Comparison of ENCODE assay signal across 15 cellular contexts in the genomic region with DNA sequence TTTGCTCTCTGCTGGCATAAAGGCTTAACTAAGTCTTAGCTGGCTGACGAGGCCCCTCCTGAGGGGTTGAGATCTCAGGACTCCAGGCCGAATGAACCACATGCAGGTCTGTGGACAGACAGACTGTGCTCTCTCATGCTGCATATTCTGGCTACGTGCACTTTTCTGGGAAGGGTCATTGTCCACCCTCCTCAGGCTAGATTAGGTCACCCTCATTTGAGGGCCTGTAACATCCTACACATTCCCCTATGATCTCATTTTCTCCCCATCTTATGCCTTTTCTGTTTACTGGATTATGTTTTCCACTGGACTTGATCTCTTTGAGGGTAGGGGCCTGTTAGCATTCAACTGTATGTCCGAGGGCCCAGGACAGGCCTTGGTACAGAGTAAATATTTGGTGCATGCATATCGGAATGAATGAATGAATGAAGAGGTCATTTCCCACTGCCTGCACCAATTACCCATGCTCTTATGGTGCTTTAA. TPM values are rescaled to one million over a fixed set of nuclear protein-coding genes. Genes with fewer than 3 reads are reported as not detected.
DNase-seq lines count a peak whose midpoint lies in the region; ATAC-seq, FAIRE-seq and TF ChIP-seq lines count a peak whose summit lies in the region.
"Had no signal": no experiment of that assay in that cellular context is flagged by ENCODE, and none has a peak within 500 bp of the region (broad histone marks: within the 10 kb centered on the region; RNA-seq: fewer than 3 reads in every experiment).

No MANE protein-coding gene starts in this region.

- intact Hi-C loops in HepG2 (cut with micrococcal nuclease; ENCODE audit: unreplicated experiment): no loop called here

- no peaks in the 10 kb centered on the region for H4K20me1 ChIP-seq in HepG2 (ENCODE audit: insufficient read depth, low read length)
- H4K20me1 ChIP-seq in neural progenitor cell (ENCODE audit: low read depth): peaks cover 27% of the 10 kb centered on the region

- peaks cover 79% of the 10 kb centered on the region for H3K4me1 ChIP-seq in HepG2 (ENCODE audit: insufficient read depth, low read length)
- H3K4me1 ChIP-seq in neural progenitor cell: peaks cover 28% of the 10 kb centered on the region
- H3K4me1 ChIP-seq: A549 had no signal

- peaks cover 61% of the 10 kb centered on the region for H3K79me2 ChIP-seq in HepG2 (ENCODE audit: insufficient read depth, low read length)
- no peaks in the 10 kb centered on the region for H3K79me2 ChIP-seq in neural progenitor cell (ENCODE audit: low read depth)

- no TSS peak for BruUV-seq in HepG2 (replicated peaks; lab: Mats Ljungman, UMichigan)

- TF ChIP-seq EP300 in HepG2 (IDR thresholded peaks at IDR 0.05; ENCODE audit: low read depth in 2 of 2, low read length in 2 of 2) (no peak), HepG2 (CRISPR knock-in tag; IDR thresholded peaks at IDR 0.05; ENCODE audit: borderline replicate concordance) (no peak)

- peaks cover 4% of the 10 kb centered on the region for H3K36me3 Mint-ChIP-seq in activated T-helper 17 cell treated with anti-CD3 and anti-CD28 coated beads, Interleukin-2, amount 50 U/mL, for 72 hours (ENCODE audit: low read depth)
- H3K36me3 Mint-ChIP-seq in neural progenitor cell: peaks cover 1% of the 10 kb centered on the region

- peak overlapping the region; percentile 85 for H3K9ac ChIP-seq in HepG2 (ENCODE audit: insufficient read depth, low read depth, low read length)
- H3K9ac ChIP-seq in neural progenitor cell: no peak overlapping the region

- CTCF ChIA-PET in HepG2 (lab: Yijun Ruan, JAX; ENCODE audit: low intra/inter-chr PET ratio, low total read pairs): no interaction called here

- peak in 1 of 2 experiments; percentile 59; a peak in 2 of 4 replicates for TF ChIP-seq POLR2A in HepG2 (IDR thresholded peaks at IDR 0.05; ENCODE audit: insufficient read depth in 1 of 2, low read depth in 2 of 2, low read length in 2 of 2)

- H3K4me1 Mint-ChIP-seq in activated T-helper 17 cell treated with anti-CD3 and anti-CD28 coated beads, Interleukin-2, amount 50 U/mL, for 72 hours: peaks cover 19% of the 10 kb centered on the region
- H3K4me1 Mint-ChIP-seq in neural progenitor cell: peaks cover 54% of the 10 kb centered on the region

- no peak for FAIRE-seq in HepG2 (lab: Jason Lieb, UNC)
- FAIRE-seq: A549, HTR-8/SVneo had no signal

- peaks cover 0 to 6% of the 10 kb centered on the region in 2 experiments; a peak in 2 of 5 replicates for H3K36me3 ChIP-seq in HepG2 (replicated peaks in 1 of 2; ENCODE audit: control insufficient read depth in 1 of 2, insufficient read depth in 2 of 2, low read length in 2 of 2)
- no peaks in the 10 kb centered on the region for H3K36me3 ChIP-seq in neural progenitor cell

- WGBS in HepG2 (ENCODE audit: low lambda C conversion rate): 5% methylated on average over 5 of the region's 5 CpGs

- TF ChIP-seq CTCF in HepG2 (CRISPR knock-in tag; IDR thresholded peaks at IDR 0.05): no peak
- no peak for TF ChIP-seq CTCF in neural progenitor cell (IDR thresholded peaks at IDR 0.05)

- peaks cover 18% of the 10 kb centered on the region for H3F3A ChIP-seq in neural progenitor cell (ENCODE audit: low read depth)

- peak overlapping the region; percentile 93 for H3K4me2 ChIP-seq in HepG2 (ENCODE audit: low read depth, low read length)
- H3K4me2 ChIP-seq in neural progenitor cell: peak overlapping the region; percentile 24
- H3K4me2 ChIP-seq: A549 had no signal

- H3K9me3 ChIP-seq in HepG2 (ENCODE audit: low read length): no peaks in the 10 kb centered on the region
- H3K9me3 ChIP-seq in neural progenitor cell (ENCODE audit: low read depth): no peaks in the 10 kb centered on the region
- H3K9me3 ChIP-seq: A549, BE2C had no signal

- H3K4me3 Mint-ChIP-seq in activated T-helper 17 cell treated with anti-CD3 and anti-CD28 coated beads, Interleukin-2, amount 50 U/mL, for 72 hours: no peak overlapping the region
- H3K4me3 Mint-ChIP-seq in neural progenitor cell: peak overlapping the region; percentile 60
- H3K4me3 Mint-ChIP-seq: CD8-positive, alpha-beta T cell; HFFc6 had no signal

- POLR2A ChIA-PET in HepG2 (lab: Yijun Ruan, JAX): interaction anchor here (0.6 to 7.1 kb wide), 9 partner anchors 10 to 484 kb away, joined by 3 to 104 read pairs (median 4); partner anchors contain the start of genes EEFSEC and RUVBL1

- H2AFZ ChIP-seq in HepG2 (ENCODE audit: low read length) (no peak overlapping the region), neural progenitor cell (replicated peaks) (no peak overlapping the region)

- DNase-seq in HepG2 (ENCODE audit: low spot score) (peak; percentile 71), neural progenitor cell (ENCODE audit: low spot score) (peak; percentile 34), NCI-H526 treated with DMSO at 0.1 percent for 48 hours (lab: John Stamatoyannopoulos, UW) (no peak), NCI-H748 (lab: John Stamatoyannopoulos, UW; ENCODE audit: unreplicated experiment) (no peak), GM03348 (ENCODE audit: low spot score) (no peak)
- DNase-seq: BE2C; CD8-positive, alpha-beta T cell; COR-L47; GF-D8; HCEC 1CT; HFFc6 had no signal

- H3K27ac ChIP-seq in HepG2 (ENCODE audit: extremely low read length, insufficient read depth, low read length) (peak overlapping the region; percentile 99), neural progenitor cell (no peak overlapping the region)
- H3K27ac ChIP-seq: A549, C4-2B had no signal

- in situ Hi-C loops in HepG2 (cut with HindIII; ENCODE audit: extremely low pct_ligation_motif_present, low pct_unique_long_range_greater_than_20kb): no loop called here

- ATAC-seq in activated T-helper 17 cell treated with anti-CD3 and anti-CD28 coated beads, Interleukin-2, amount 50 U/mL, for 72 hours (replicated peaks): no peak
- peak; percentile 16 for ATAC-seq in HepG2
- ATAC-seq: A549; CD8-positive, alpha-beta T cell had no signal

- H3K27me3 ChIP-seq in HepG2 (ENCODE audit: control insufficient read depth in 1 of 2, insufficient read depth in 2 of 2, low read length in 2 of 2): no peaks in the 10 kb centered on the region
- no peaks in the 10 kb centered on the region for H3K27me3 ChIP-seq in neural progenitor cell
- H3K27me3 ChIP-seq: BE2C had no signal

- H3K4me3 ChIP-seq in HepG2 (replicated peaks in 1 of 3; ENCODE audit: insufficient read depth in 1 of 3, low read depth in 2 of 3, low read length in 3 of 3) (peak overlapping the region; percentile 51 to 64 (median 55)), neural progenitor cell (no peak overlapping the region)
- H3K4me3 ChIP-seq: A549 had no signal

- no peaks in the 10 kb centered on the region for H3K27me3 Mint-ChIP-seq in activated T-helper 17 cell treated with anti-CD3 and anti-CD28 coated beads, Interleukin-2, amount 50 U/mL, for 72 hours
- H3K27me3 Mint-ChIP-seq in neural progenitor cell (ENCODE audit: insufficient read depth, low read depth): peaks cover 3% of the 10 kb centered on the region

- H3K27ac Mint-ChIP-seq in activated T-helper 17 cell treated with anti-CD3 and anti-CD28 coated beads, Interleukin-2, amount 50 U/mL, for 72 hours: peak overlapping the region; percentile 28
- peak overlapping the region; percentile 50 for H3K27ac Mint-ChIP-seq in neural progenitor cell
- H3K27ac Mint-ChIP-seq: CD8-positive, alpha-beta T cell; HFFc6 had no signal

- H3K9me3 Mint-ChIP-seq in activated T-helper 17 cell treated with anti-CD3 and anti-CD28 coated beads, Interleukin-2, amount 50 U/mL, for 72 hours: no peaks in the 10 kb centered on the region
- H3K9me3 Mint-ChIP-seq in neural progenitor cell: no peaks in the 10 kb centered on the region
- H3K9me3 Mint-ChIP-seq: CD8-positive, alpha-beta T cell; HFFc6 had no signal

- TF ChIP-seq RAD21 in HepG2 (CRISPR knock-in tag; IDR thresholded peaks at IDR 0.05): no peak

RNA-seq across cellular contexts. Expression of gene EEFSEC, which starts 13.7 kb away (rescaled TPM):
- total RNA-seq in activated T-helper 17 cell treated with anti-CD3 and anti-CD28 coated beads, Interleukin-2, amount 50 U/mL, for 72 hours: 10 to 100 TPM; 10.5 to 12.8 TPM
- total RNA-seq in HepG2 (2016; rRNA removed; fragmentation: Illumina TruSeq; extraction: Trizol): 6.4 and 7.9 TPM in 2 replicates
- total RNA-seq in HepG2 (2016; cell fraction: cytosol; rRNA removed; fragmentation: Illumina TruSeq; extraction: Trizol; ENCODE audit: low read depth): 5.1 and 5.6 TPM in 2 replicates
- total RNA-seq in HepG2 (2016; cell fraction: insoluble cytoplasmic fraction; rRNA removed; fragmentation: Illumina TruSeq; extraction: Trizol): 5.8 and 6.7 TPM in 2 replicates
- 5.6 and 6.3 TPM in 2 replicates for total RNA-seq in HepG2 (2016; cell fraction: membrane; rRNA removed; fragmentation: Illumina TruSeq; extraction: Trizol)
- total RNA-seq in HepG2 (2016; cell fraction: nucleus; rRNA removed; fragmentation: Illumina TruSeq; extraction: Trizol): 7.1 and 7.7 TPM in 2 replicates
- 24.2 and 27.4 TPM in 2 replicates for polyA plus RNA-seq in HepG2 (2011; rRNA removed)
- 13.2 and 18.2 TPM in 2 replicates for polyA plus RNA-seq in HepG2 (2011; cell fraction: cytosol; rRNA removed)
- 26.2 and 26.5 TPM in 2 replicates for polyA plus RNA-seq in HepG2 (2011; cell fraction: nucleus; rRNA removed)
- 17.5 and 20.3 TPM in 2 replicates for polyA plus RNA-seq in HepG2 (2012)
- 8.0 and 8.6 TPM in 2 replicates for polyA plus RNA-seq in HepG2 (2016; cell fraction: cytosol; fragmentation: Illumina TruSeq; extraction: Trizol; ENCODE audit: low read depth)
- polyA plus RNA-seq in HepG2 (2016; cell fraction: insoluble cytoplasmic fraction; fragmentation: Illumina TruSeq; extraction: Trizol; ENCODE audit: low read depth): 17.4 and 20.8 TPM in 2 replicates
- 10.3 and 10.7 TPM in 2 replicates for polyA plus RNA-seq in HepG2 (2016; cell fraction: membrane; fragmentation: Illumina TruSeq; extraction: Trizol; ENCODE audit: low read depth)
- 13.2 and 13.4 TPM in 2 replicates for polyA plus RNA-seq in HepG2 (2016; cell fraction: nucleus; fragmentation: Illumina TruSeq; extraction: Trizol; ENCODE audit: insufficient read depth, low read depth)
- polyA minus RNA-seq in HepG2 (2011; rRNA and poly(A)+ RNA removed; ENCODE audit: low replicate concordance): 28.2 and 50.1 TPM in 2 replicates
- polyA minus RNA-seq in HepG2 (2011; cell fraction: cytosol; rRNA and poly(A)+ RNA removed): 15.1 and 16.0 TPM in 2 replicates
- polyA minus RNA-seq in HepG2 (2011; cell fraction: nucleus; rRNA and poly(A)+ RNA removed): 31.0 and 36.3 TPM in 2 replicates
- 0.92 and 5.8 TPM in 2 replicates for total RNA-seq in neural progenitor cell (ENCODE audit: low replicate concordance)

RNA-seq across cellular contexts. Expression of gene RUVBL1, which starts 43.4 kb away (rescaled TPM):
- 10 to 100 TPM; 37.6 to 95.2 TPM for total RNA-seq in activated T-helper 17 cell treated with anti-CD3 and anti-CD28 coated beads, Interleukin-2, amount 50 U/mL, for 72 hours
- total RNA-seq in HepG2 (2016; rRNA removed; fragmentation: Illumina TruSeq; extraction: Trizol) (86.3 and 120 TPM in 2 replicates), neural progenitor cell (ENCODE audit: low replicate concordance) (91.4 and 110 TPM in 2 replicates)
- 21.3 and 22.5 TPM in 2 replicates for total RNA-seq in HepG2 (2016; cell fraction: cytosol; rRNA removed; fragmentation: Illumina TruSeq; extraction: Trizol; ENCODE audit: low read depth)
- 90.7 and 130 TPM in 2 replicates for total RNA-seq in HepG2 (2016; cell fraction: insoluble cytoplasmic fraction; rRNA removed; fragmentation: Illumina TruSeq; extraction: Trizol)
- 28.2 and 30.2 TPM in 2 replicates for total RNA-seq in HepG2 (2016; cell fraction: membrane; rRNA removed; fragmentation: Illumina TruSeq; extraction: Trizol)
- total RNA-seq in HepG2 (2016; cell fraction: nucleus; rRNA removed; fragmentation: Illumina TruSeq; extraction: Trizol): 36.7 and 39.2 TPM in 2 replicates
- polyA plus RNA-seq in HepG2 (2011; rRNA removed): 29.7 and 32.7 TPM in 2 replicates
- 38.1 and 39.4 TPM in 2 replicates for polyA plus RNA-seq in HepG2 (2011; cell fraction: cytosol; rRNA removed)
- 13.5 and 14.5 TPM in 2 replicates for polyA plus RNA-seq in HepG2 (2011; cell fraction: nucleus; rRNA removed)
- 33.6 and 40.3 TPM in 2 replicates for polyA plus RNA-seq in HepG2 (2012)
- polyA plus RNA-seq in HepG2 (2016; cell fraction: cytosol; fragmentation: Illumina TruSeq; extraction: Trizol; ENCODE audit: low read depth): 11.3 and 12.3 TPM in 2 replicates
- 101 and 104 TPM in 2 replicates for polyA plus RNA-seq in HepG2 (2016; cell fraction: insoluble cytoplasmic fraction; fragmentation: Illumina TruSeq; extraction: Trizol; ENCODE audit: low read depth)
- 16.7 and 17.6 TPM in 2 replicates for polyA plus RNA-seq in HepG2 (2016; cell fraction: membrane; fragmentation: Illumina TruSeq; extraction: Trizol; ENCODE audit: low read depth)
- polyA plus RNA-seq in HepG2 (2016; cell fraction: nucleus; fragmentation: Illumina TruSeq; extraction: Trizol; ENCODE audit: insufficient read depth, low read depth): 38.5 and 40.8 TPM in 2 replicates
- polyA minus RNA-seq in HepG2 (2011; rRNA and poly(A)+ RNA removed; ENCODE audit: low replicate concordance): 48.8 and 126 TPM in 2 replicates
- polyA minus RNA-seq in HepG2 (2011; cell fraction: cytosol; rRNA and poly(A)+ RNA removed): 20.6 and 22.9 TPM in 2 replicates
- polyA minus RNA-seq in HepG2 (2011; cell fraction: nucleus; rRNA and poly(A)+ RNA removed): 24.2 and 25.6 TPM in 2 replicates

Comparison
In these comparisons a context has a peak if more than half of its experiments do, and no peak if none do; other contexts are left out.
1. DNase-seq: peak in HepG2 (single experiment) and neural progenitor cell (single experiment); none in NCI-H526 treated with DMSO at 0.1 percent for 48 hours (single experiment), NCI-H748 (single experiment) and GM03348 (single experiment).